ENCODE assay signal across 10 cellular contexts in genomic region chr22:46735747-46736608, GRCh38. TPM values are rescaled to one million over a fixed set of nuclear protein-coding genes. Genes with fewer than 3 reads are reported as not detected.
DNase-seq lines count a peak whose midpoint lies in the region; ATAC-seq, FAIRE-seq and TF ChIP-seq lines count a peak whose summit lies in the region.
"Had no signal": no experiment of that assay in that cellular context is flagged by ENCODE, and none has a peak within 500 bp of the region (broad histone marks: within the 10 kb centered on the region; RNA-seq: fewer than 3 reads in every experiment).

No MANE protein-coding gene starts in this region.

- H3K4me1 Mint-ChIP-seq in activated naive CD8-positive, alpha-beta T cell treated with anti-CD3 and anti-CD28 coated beads for 36 hours: peaks cover 53% of the 10 kb centered on the region

- peak; percentile 9 to 50 for DNase-seq in SHP77 (lab: John Stamatoyannopoulos, UW)
- no peak for DNase-seq in SHP77 treated with DMSO at 0.1 percent for 48 hours (lab: John Stamatoyannopoulos, UW)
- DNase-seq in activated naive CD8-positive, alpha-beta T cell treated with anti-CD3 and anti-CD28 coated beads for 36 hours: no peak
- DNase-seq in kidney: peak; percentile 59
- no peak for DNase-seq in stomach
- DNase-seq: 8988T had no signal

- no peaks in the 10 kb centered on the region for H3K9me3 Mint-ChIP-seq in activated naive CD8-positive, alpha-beta T cell treated with anti-CD3 and anti-CD28 coated beads for 36 hours

- TF ChIP-seq POLR2A in stomach (IDR thresholded peaks at IDR 0.05): no peak

- peak overlapping the region; percentile 94 for H3K27ac Mint-ChIP-seq in activated naive CD8-positive, alpha-beta T cell treated with anti-CD3 and anti-CD28 coated beads for 36 hours

- intact Hi-C loops in kidney (cut with DNase I) (no loop called here), stomach (cut with DNase I; ENCODE audit: low total_unique reads) (no loop called here)

- H3K27me3 Mint-ChIP-seq in activated naive CD8-positive, alpha-beta T cell treated with anti-CD3 and anti-CD28 coated beads for 36 hours: no peaks in the 10 kb centered on the region

- H3K4me1 ChIP-seq in kidney (ENCODE audit: control insufficient read depth in 1 of 2, insufficient read depth in 1 of 2, low read depth in 1 of 2, low read length in 2 of 2) (peaks cover 46 to 54% of the 10 kb centered on the region in 2 donors), stomach (peaks cover 77 to 91% (median 88%) of the 10 kb centered on the region in 4 donors)

- peak overlapping the region; percentile 51 to 74 for H3K9ac ChIP-seq in kidney (ENCODE audit: low read length in 2 of 2)

- WGBS in stomach, 5 donors: 57 to 70% (median 60%) methylated on average over 9 to 13 of the region's 13 CpGs

- peak overlapping the region; percentile 35 to 58 for H3K27ac ChIP-seq in kidney (ENCODE audit: low read depth in 2 of 2, low read length in 2 of 2)
- H3K27ac ChIP-seq in stomach: peak overlapping the region; percentile 59 to 96 (median 95)

- no peaks in the 10 kb centered on the region for H3K9me3 ChIP-seq in kidney (ENCODE audit: control insufficient read depth in 1 of 2, low read length in 2 of 2)
- no peaks in the 10 kb centered on the region for H3K9me3 ChIP-seq in stomach

- H3K4me3 ChIP-seq in kidney (ENCODE audit: low read length in 2 of 2) (peak overlapping the region; percentile 9 to 73), stomach (peak overlapping the region; percentile 86 to 93 (median 90))

- TF ChIP-seq CTCF in kidney (IDR thresholded peaks at IDR 0.05; ENCODE audit: borderline replicate concordance, extremely low read depth, insufficient read depth): no peak
- no peak for TF ChIP-seq CTCF in stomach (IDR thresholded peaks at IDR 0.05)

- peak overlapping the region; percentile 100 for H3K4me3 Mint-ChIP-seq in activated naive CD8-positive, alpha-beta T cell treated with anti-CD3 and anti-CD28 coated beads for 36 hours

- peaks cover 12% of the 10 kb centered on the region for H3K36me3 Mint-ChIP-seq in activated naive CD8-positive, alpha-beta T cell treated with anti-CD3 and anti-CD28 coated beads for 36 hours

- H3K36me3 ChIP-seq in kidney (ENCODE audit: control insufficient read depth in 1 of 2, insufficient read depth in 2 of 2, low read length in 2 of 2): no peaks in the 10 kb centered on the region
- peaks cover 0 to 9% (median 0%) of the 10 kb centered on the region in 4 donors for H3K36me3 ChIP-seq in stomach

- TF ChIP-seq EP300 in stomach (IDR thresholded peaks at IDR 0.05): no peak

- FAIRE-seq in kidney (lab: Jason Lieb, UNC): no peak
- FAIRE-seq: colon had no signal

- no peak for ATAC-seq in HG02798 (IDR thresholded peaks at IDR 0.05; ENCODE audit: poor library complexity, unreplicated experiment)
- no peak for ATAC-seq in GM21786 (IDR thresholded peaks at IDR 0.05; ENCODE audit: unreplicated experiment)
- no peak for ATAC-seq in HG02981 (IDR thresholded peaks at IDR 0.05; ENCODE audit: unreplicated experiment)

- H3K27me3 ChIP-seq in stomach: no peaks in the 10 kb centered on the region

RNA-seq across cellular contexts. Expression of gene CERK, which starts 2.1 kb away (rescaled TPM):
- total RNA-seq in activated naive CD8-positive, alpha-beta T cell treated with anti-CD3 and anti-CD28 coated beads for 36 hours: 10 to 100 TPM; 38.1 to 41.3 TPM
- 28.2 TPM for total RNA-seq in kidney
- 21.6 TPM for polyA plus RNA-seq in kidney (ENCODE audit: insufficient read depth, low read depth, low replicate concordance)
- total RNA-seq in stomach: 10 to 100 TPM; 29.1 to 59.4 (median 42.4) TPM
- polyA plus RNA-seq in stomach: 10 to 100 TPM; 12.5 to 29.2 (median 26.0) TPM

RNA-seq across cellular contexts. Expression of gene TBC1D22A, which starts 26.5 kb away (rescaled TPM):
- 10 to 100 TPM; 42.1 to 42.4 TPM for total RNA-seq in activated naive CD8-positive, alpha-beta T cell treated with anti-CD3 and anti-CD28 coated beads for 36 hours
- 39.4 TPM for total RNA-seq in kidney
- 24.6 TPM for polyA plus RNA-seq in kidney (ENCODE audit: insufficient read depth, low read depth, low replicate concordance)
- 10 to 100 TPM; 13.8 to 53.1 (median 47.4) TPM for total RNA-seq in stomach
- 10 to 100 TPM; 13.3 to 22.1 (median 15.5) TPM for polyA plus RNA-seq in stomach

Comparison
In these comparisons a context has a peak if more than half of its experiments do, and no peak if none do; other contexts are left out.
1. DNase-seq: peak in SHP77 (2 of 2) and kidney (single experiment); none in SHP77 treated with DMSO at 0.1 percent for 48 hours (single experiment), activated naive CD8-positive, alpha-beta T cell treated with anti-CD3 and anti-CD28 coated beads for 36 hours (single experiment) and stomach (single experiment).